13 cellular contexts compared by ENCODE assay signal in genomic region chr13:110818747-110819146, GRCh38.
DNase-seq lines count a peak whose midpoint lies in the region; ATAC-seq and TF ChIP-seq lines count a peak whose summit lies in the region.
"Had no signal": no experiment of that assay in that cellular context is flagged by ENCODE, and none has a peak within 500 bp of the region (broad histone marks: within the 10 kb centered on the region; RNA-seq: fewer than 3 reads in every experiment).

No MANE protein-coding gene starts in this region.

- 69 to 81% (median 74%) methylated on average over 8 of the region's 8 CpGs for WGBS in spleen, 5 donors

- TF ChIP-seq POLR2A in spleen (IDR thresholded peaks at IDR 0.05), result no peak

- peak overlapping the region in 7 of 11 experiments; percentile 28 to 62 (median 44); a peak in 12 of 22 replicates for H3K4me2 ChIP-seq in BLaER1 treated with 17β-estradiol and CSF1 and Interleukin-3, amounts not matched to agents 10 nM and 100 nM
- H3K4me2 ChIP-seq in MM.1S (ENCODE audit: low read depth, low read length), result 0 out of 2 replicates have a peak overlapping the region, but pooled peaks have one; percentile 50

- peaks cover 0 to 4% (median 2%) of the 10 kb centered on the region in 11 experiments; a peak in 11 of 22 replicates for H3K9me3 ChIP-seq in BLaER1 treated with 17β-estradiol and CSF1 and Interleukin-3, amounts not matched to agents 10 nM and 100 nM (replicated peaks in 1 of 11)
- H3K9me3 ChIP-seq in MM.1S (replicated peaks; ENCODE audit: insufficient read depth, low read length) (no peaks in the 10 kb centered on the region), upper lobe of right lung (no peaks in the 10 kb centered on the region), spleen (no peaks in the 10 kb centered on the region), WERI-Rb-1 (ENCODE audit: severe bottlenecking) (no peaks in the 10 kb centered on the region)
- H3K9me3 ChIP-seq: Caco-2, SJCRH30 had no signal

- no peaks in the 10 kb centered on the region for H3K36me3 ChIP-seq in BLaER1 treated with 17β-estradiol and CSF1 and Interleukin-3, amounts not matched to agents 10 nM and 100 nM
- H3K36me3 ChIP-seq in MM.1S (replicated peaks; ENCODE audit: insufficient read depth, low read length) (no peaks in the 10 kb centered on the region), upper lobe of right lung (no peaks in the 10 kb centered on the region), spleen (no peaks in the 10 kb centered on the region), WERI-Rb-1 (no peaks in the 10 kb centered on the region)
- H3K36me3 ChIP-seq: SJCRH30 had no signal

- no peak for DNase-seq in MM.1S
- peak; percentile 31 for DNase-seq in upper lobe of right lung
- DNase-seq in spleen, result no peak
- DNase-seq in WERI-Rb-1, result no peak
- DNase-seq in NCI-H187 treated with DMSO at 0.1 percent for 48 hours (lab: John Stamatoyannopoulos, UW), result no peak
- DNase-seq: NCI-H2227 treated with DMSO at 0.1 percent for 48 hours, NCI-H510A had no signal

- H4K20me1 ChIP-seq in BLaER1 treated with 17β-estradiol and CSF1 and Interleukin-3, amounts not matched to agents 10 nM and 100 nM, result no peaks in the 10 kb centered on the region
- no peaks in the 10 kb centered on the region for H4K20me1 ChIP-seq in MM.1S (ENCODE audit: insufficient read depth, low read length)

- no peaks in the 10 kb centered on the region for H3F3A ChIP-seq in MM.1S (ENCODE audit: insufficient read depth, low read length)

- peaks cover 0 to 28% (median 18%) of the 10 kb centered on the region in 10 experiments; a peak in 14 of 20 replicates for H3K4me1 ChIP-seq in BLaER1 treated with 17β-estradiol and CSF1 and Interleukin-3, amounts not matched to agents 10 nM and 100 nM
- H3K4me1 ChIP-seq in MM.1S (ENCODE audit: low read length) (peaks cover 5% of the 10 kb centered on the region), upper lobe of right lung (peaks cover 6% of the 10 kb centered on the region), spleen (peaks cover 0 to 11% (median 7%) of the 10 kb centered on the region in 6 donors)

- no peak overlapping the region for H3K27ac ChIP-seq in BLaER1 treated with 17β-estradiol and CSF1 and Interleukin-3, amounts not matched to agents 10 nM and 100 nM
- no peak overlapping the region for H3K27ac ChIP-seq in MM.1S (ENCODE audit: low read length)
- peak overlapping the region; percentile 50; the same call in 1 of the 2 replicates for H3K27ac ChIP-seq in VCaP
- no peak overlapping the region for H3K27ac ChIP-seq in upper lobe of right lung
- no peak overlapping the region for H3K27ac ChIP-seq in spleen
- no peak overlapping the region for H3K27ac ChIP-seq in WERI-Rb-1
- H3K27ac ChIP-seq: C4-2B, PC-9, SJCRH30 had no signal

- H3K79me2 ChIP-seq in MM.1S (ENCODE audit: low read length), result no peaks in the 10 kb centered on the region

- H3K9ac ChIP-seq in BLaER1 treated with 17β-estradiol and CSF1 and Interleukin-3, amounts not matched to agents 10 nM and 100 nM, result 0 out of 22 replicates have a peak overlapping the region, but pooled peaks of 1 of the 11 experiments have one; percentile 1
- no peak overlapping the region for H3K9ac ChIP-seq in MM.1S (ENCODE audit: low read length)

- H2AFZ ChIP-seq in MM.1S (ENCODE audit: low read length), result peak overlapping the region; percentile 75
- H2AFZ ChIP-seq: PC-9 had no signal

- no peak overlapping the region for H3K4me3 ChIP-seq in BLaER1 treated with 17β-estradiol and CSF1 and Interleukin-3, amounts not matched to agents 10 nM and 100 nM
- H3K4me3 ChIP-seq in MM.1S (ENCODE audit: low read length), result no peak overlapping the region
- no peak overlapping the region for H3K4me3 ChIP-seq in upper lobe of right lung
- no peak overlapping the region for H3K4me3 ChIP-seq in spleen
- no peak overlapping the region for H3K4me3 ChIP-seq in WERI-Rb-1 (ENCODE audit: low read depth, low read length)
- H3K4me3 ChIP-seq: PC-9, SJCRH30 had no signal

- TF ChIP-seq CTCF in MM.1S (IDR thresholded peaks at IDR 0.05; ENCODE audit: low read length) (no peak), VCaP (conservative IDR thresholded peaks at IDR 0.05) (no peak), upper lobe of right lung (IDR thresholded peaks at IDR 0.05) (no peak), spleen (IDR thresholded peaks at IDR 0.05 in 8 of 11, conservative IDR thresholded peaks at IDR 0.05 in 3 of 11) (no peak), WERI-Rb-1 (IDR thresholded peaks at IDR 0.05; ENCODE audit: low read depth, low read length) (no peak)

- no peaks in the 10 kb centered on the region for H3K27me3 ChIP-seq in BLaER1 treated with 17β-estradiol and CSF1 and Interleukin-3, amounts not matched to agents 10 nM and 100 nM
- H3K27me3 ChIP-seq in MM.1S (replicated peaks; ENCODE audit: insufficient read depth, low read length) (no peaks in the 10 kb centered on the region), upper lobe of right lung (no peaks in the 10 kb centered on the region), spleen (replicated peaks in 1 of 7) (peaks cover 0 to 2% (median 0%) of the 10 kb centered on the region in 7 donors), WERI-Rb-1 (ENCODE audit: insufficient read depth, low read depth, severe bottlenecking) (no peaks in the 10 kb centered on the region)

- no peaks in the 10 kb centered on the region for H3K9me2 ChIP-seq in MM.1S (replicated peaks; ENCODE audit: insufficient read depth, low read length)

- intact Hi-C loops in upper lobe of right lung (cut with DNase I), result loop anchor here (10.0 kb wide), 1 partner anchor 234 kb away; no protein-coding TSS in a partner anchor
- intact Hi-C loops in spleen (cut with DNase I; ENCODE audit: low total_unique reads), result loop anchor here (10.0 kb wide), 1 partner anchor 224 kb away; no protein-coding TSS in a partner anchor

- no peak for ATAC-seq in upper lobe of right lung
